ENCODE assay signal across 20 cellular contexts in the genomic region with DNA sequence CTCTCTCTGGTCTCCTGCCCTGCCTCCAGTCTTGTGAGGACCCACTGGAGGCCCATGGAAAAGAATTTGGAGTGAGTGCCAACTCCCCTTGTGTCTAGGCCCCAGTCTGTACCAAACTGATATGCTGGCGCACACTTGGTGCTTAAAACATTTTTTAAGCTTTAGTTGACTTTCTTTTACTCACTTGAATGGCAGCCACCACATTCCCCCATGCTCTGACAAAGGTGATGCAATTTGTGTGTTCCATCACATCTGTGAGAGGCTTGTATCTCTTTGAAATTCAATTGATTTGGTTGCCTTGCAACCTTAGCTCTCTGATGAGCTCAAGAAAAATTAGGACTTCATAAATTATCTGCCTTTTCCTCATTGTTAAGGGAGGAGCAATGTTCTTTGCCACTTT.
"Had no signal": no experiment of that assay in that cellular context is flagged by ENCODE, and none has a peak within 500 bp of the region (broad histone marks: within the 10 kb centered on the region; RNA-seq: fewer than 3 reads in every experiment).

No MANE protein-coding gene starts in this region.

- H3K36me3 ChIP-seq: gastrocnemius medialis, heart left ventricle, ovary, transverse colon had no signal

- FAIRE-seq: astrocyte, bronchial epithelial cell had no signal

- H3K27me3 ChIP-seq: gastrocnemius medialis, heart left ventricle, ovary, transverse colon had no signal

- H3K9me3 ChIP-seq: gastrocnemius medialis, heart left ventricle, ovary, psoas muscle, transverse colon had no signal

- H3K4me3 ChIP-seq: gastrocnemius medialis, heart left ventricle, ovary, psoas muscle, skin epidermis, transverse colon had no signal

- ATAC-seq: activated CD4-positive, CD25-positive, alpha-beta regulatory T cell treated with anti-CD3 and anti-CD28 coated beads, Interleukin-2, amount 50 U/mL, for 24 hours; activated CD8-positive, alpha-beta T cell treated with anti-CD3 and anti-CD28 coated beads, Interleukin-2, amount 10 ng/mL, durations not matched to agents 7 days and 5 days; activated naive CD8-positive, alpha-beta T cell treated with anti-CD3 and anti-CD28 coated beads, Interleukin-2, amount 50 U/mL, for 24 hours; gastrocnemius medialis; heart left ventricle; left ventricle myocardium superior; naive thymus-derived CD4-positive, alpha-beta T cell; psoas muscle; right cardiac atrium had no signal

- H3K4me1 ChIP-seq: gastrocnemius medialis, heart left ventricle, psoas muscle, transverse colon had no signal

- H3K27ac ChIP-seq: epithelial cell of prostate, gastrocnemius medialis, heart left ventricle, ovary, psoas muscle, skin epidermis, transverse colon had no signal

- DNase-seq: activated CD4-positive, alpha-beta T cell treated with anti-CD3 and anti-CD28 coated beads, Interleukin-2, amount 10 ng/mL, durations not matched to agents 7 days and 5 days; activated CD8-positive, alpha-beta T cell treated with anti-CD3 and anti-CD28 coated beads, Interleukin-2, amount 10 ng/mL, durations not matched to agents 7 days and 5 days; activated naive CD4-positive, alpha-beta T cell treated with anti-CD3 and anti-CD28 coated beads, Interleukin-2, amount 10 ng/mL, durations not matched to agents 7 days and 5 days; activated naive CD8-positive, alpha-beta T cell treated with anti-CD3 and anti-CD28 coated beads, Interleukin-2, amount 50 U/mL, for 24 hours; activated T-cell treated with anti-CD3 and anti-CD28 coated beads, Interleukin-2, amount 50 U/mL, for 24 hours; gastrocnemius medialis; heart left ventricle; kidney glomerular epithelial cell; left ventricle myocardium superior; mesendoderm; naive thymus-derived CD4-positive, alpha-beta T cell; ovary; psoas muscle; right cardiac atrium; transverse colon had no signal
